Comparison of ENCODE assay signal across 17 cellular contexts in the genomic region with DNA sequence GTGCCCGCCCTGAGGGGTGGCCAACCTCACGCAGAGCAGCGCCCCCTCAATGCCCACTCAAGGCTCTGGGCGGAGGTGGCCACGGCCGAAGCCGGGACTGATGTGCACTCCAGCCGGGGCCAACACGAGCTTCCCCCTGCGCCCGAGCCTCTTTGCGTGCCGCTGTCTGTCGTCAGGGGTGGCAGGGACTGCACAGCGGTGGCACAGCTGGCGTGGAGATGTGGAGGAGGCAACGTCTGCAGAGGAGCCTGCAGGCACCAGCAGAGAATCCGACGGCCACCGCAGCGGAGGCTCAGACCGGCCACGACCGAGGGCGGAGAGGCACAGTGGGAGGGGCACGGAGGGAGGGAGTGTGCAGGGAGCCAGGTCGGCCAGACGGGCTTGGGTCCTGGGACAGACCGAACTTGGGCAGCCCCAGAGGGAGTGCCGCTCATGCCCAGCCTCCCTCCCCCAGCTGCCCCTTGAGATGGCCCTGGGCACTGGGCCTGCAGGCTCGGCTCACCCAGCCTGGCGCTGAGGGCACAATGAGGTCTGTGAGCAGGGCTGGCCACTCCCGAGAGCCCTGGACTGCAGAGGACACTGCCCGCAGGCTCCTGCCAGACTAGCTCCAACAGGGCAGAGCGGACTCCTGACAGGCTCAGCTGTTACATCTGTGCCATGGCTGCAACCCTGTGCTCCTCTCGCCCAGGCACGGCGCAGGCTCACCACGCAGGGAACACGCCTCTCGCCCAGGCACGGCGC.
"Had no signal": no experiment of that assay in that cellular context is flagged by ENCODE, and none has a peak within 500 bp of the region (broad histone marks: within the 10 kb centered on the region; RNA-seq: fewer than 3 reads in every experiment).

No MANE protein-coding gene starts in this region.

- H3K27me3 Mint-ChIP-seq: activated naive CD4-positive, alpha-beta T cell treated with anti-CD3 and anti-CD28 coated beads, Interleukin-2, amount 50 U/mL, for 24 hours; memory B cell had no signal

- H3K4me1 ChIP-seq: adrenal gland, foreskin keratinocyte, right atrium auricular region, tibial artery had no signal

- H3K9me3 ChIP-seq: adrenal gland, right atrium auricular region, tibial artery had no signal

- H3K4me3 ChIP-seq: adrenal gland, right atrium auricular region, tibial artery had no signal

- H3K9me3 Mint-ChIP-seq: activated naive CD4-positive, alpha-beta T cell treated with anti-CD3 and anti-CD28 coated beads, Interleukin-2, amount 50 U/mL, for 24 hours; memory B cell had no signal

- H3K27ac ChIP-seq: adrenal gland, foreskin keratinocyte, right atrium auricular region, tibial artery had no signal

- H3K27ac Mint-ChIP-seq: activated naive CD4-positive, alpha-beta T cell treated with anti-CD3 and anti-CD28 coated beads, Interleukin-2, amount 50 U/mL, for 24 hours; memory B cell; T-helper 1 cell treated with Interleukin-12 subunit alpha and Interleukin-12 subunit beta and Interleukin-4 antibody, amounts not matched to agents 30 μg/mL and 1 μg/mL, for 36 hours; WTC11 had no signal

- H3K4me1 Mint-ChIP-seq: activated naive CD4-positive, alpha-beta T cell treated with anti-CD3 and anti-CD28 coated beads, Interleukin-2, amount 50 U/mL, for 24 hours; memory B cell; WTC11 had no signal

- DNase-seq: activated effector memory CD4-positive, alpha-beta T cell treated with anti-CD3 and anti-CD28 coated beads, Interleukin-2, amount 50 U/mL, for 16 hours; adrenal gland; central memory CD4-positive, alpha-beta T cell; effector CD8-positive, alpha-beta T cell; foreskin keratinocyte; glutamatergic neuron; kidney glomerular epithelial cell; occipital lobe; stimulated activated CD4-positive, alpha-beta T cell treated with anti-CD3 and anti-CD28 coated beads, Interleukin-4, amount 100 ng/mL, for 24 hours; stimulated activated naive CD4-positive, alpha-beta T cell treated with Interleukin-2 at 50 U/mL for 16 hours; T1000; tibial artery had no signal

- H3K27me3 ChIP-seq: adrenal gland, foreskin keratinocyte, right atrium auricular region, tibial artery had no signal

- H3K4me3 Mint-ChIP-seq: activated naive CD4-positive, alpha-beta T cell treated with anti-CD3 and anti-CD28 coated beads, Interleukin-2, amount 50 U/mL, for 24 hours; memory B cell; T-helper 1 cell treated with Interleukin-12 subunit alpha and Interleukin-12 subunit beta and Interleukin-4 antibody, amounts not matched to agents 30 μg/mL and 1 μg/mL, for 36 hours; WTC11 had no signal

- ATAC-seq: foreskin keratinocyte, WTC11 had no signal
